In the genomic region with DNA sequence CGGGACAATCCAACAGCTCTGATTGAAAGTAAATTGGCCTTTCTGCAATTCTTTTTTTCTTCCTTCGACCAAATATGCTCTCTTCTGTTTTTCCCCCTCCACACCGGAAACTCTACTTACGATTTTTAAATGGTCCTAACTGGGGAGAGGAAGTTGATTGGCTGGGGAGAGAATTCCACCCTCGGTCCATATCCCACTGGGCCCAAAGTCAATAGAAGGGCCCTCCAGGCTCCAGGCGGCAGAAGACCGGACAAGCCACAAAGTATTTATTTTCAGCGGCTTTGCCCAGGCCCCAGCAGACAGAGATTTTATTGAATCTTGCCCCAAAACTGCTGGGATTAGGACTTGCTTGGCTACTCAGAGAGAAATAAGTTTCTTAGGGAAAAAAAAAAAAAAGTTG, we compare ENCODE assay signal across 1 cellular context.
TF ChIP-seq lines count a peak whose summit lies in the region.

No MANE protein-coding gene starts in this region.

TF ChIP-seq in GM23338, 12 proteins besides CTCF, POLR2A, EP300 and RAD21 (continued from another document):
- no peak for TF ChIP-seq ETS1 (IDR thresholded peaks at IDR 0.05)
- no peak for TF ChIP-seq ZNF114 (CRISPR knock-in tag; IDR thresholded peaks at IDR 0.05)
- TF ChIP-seq, protein P1, sequence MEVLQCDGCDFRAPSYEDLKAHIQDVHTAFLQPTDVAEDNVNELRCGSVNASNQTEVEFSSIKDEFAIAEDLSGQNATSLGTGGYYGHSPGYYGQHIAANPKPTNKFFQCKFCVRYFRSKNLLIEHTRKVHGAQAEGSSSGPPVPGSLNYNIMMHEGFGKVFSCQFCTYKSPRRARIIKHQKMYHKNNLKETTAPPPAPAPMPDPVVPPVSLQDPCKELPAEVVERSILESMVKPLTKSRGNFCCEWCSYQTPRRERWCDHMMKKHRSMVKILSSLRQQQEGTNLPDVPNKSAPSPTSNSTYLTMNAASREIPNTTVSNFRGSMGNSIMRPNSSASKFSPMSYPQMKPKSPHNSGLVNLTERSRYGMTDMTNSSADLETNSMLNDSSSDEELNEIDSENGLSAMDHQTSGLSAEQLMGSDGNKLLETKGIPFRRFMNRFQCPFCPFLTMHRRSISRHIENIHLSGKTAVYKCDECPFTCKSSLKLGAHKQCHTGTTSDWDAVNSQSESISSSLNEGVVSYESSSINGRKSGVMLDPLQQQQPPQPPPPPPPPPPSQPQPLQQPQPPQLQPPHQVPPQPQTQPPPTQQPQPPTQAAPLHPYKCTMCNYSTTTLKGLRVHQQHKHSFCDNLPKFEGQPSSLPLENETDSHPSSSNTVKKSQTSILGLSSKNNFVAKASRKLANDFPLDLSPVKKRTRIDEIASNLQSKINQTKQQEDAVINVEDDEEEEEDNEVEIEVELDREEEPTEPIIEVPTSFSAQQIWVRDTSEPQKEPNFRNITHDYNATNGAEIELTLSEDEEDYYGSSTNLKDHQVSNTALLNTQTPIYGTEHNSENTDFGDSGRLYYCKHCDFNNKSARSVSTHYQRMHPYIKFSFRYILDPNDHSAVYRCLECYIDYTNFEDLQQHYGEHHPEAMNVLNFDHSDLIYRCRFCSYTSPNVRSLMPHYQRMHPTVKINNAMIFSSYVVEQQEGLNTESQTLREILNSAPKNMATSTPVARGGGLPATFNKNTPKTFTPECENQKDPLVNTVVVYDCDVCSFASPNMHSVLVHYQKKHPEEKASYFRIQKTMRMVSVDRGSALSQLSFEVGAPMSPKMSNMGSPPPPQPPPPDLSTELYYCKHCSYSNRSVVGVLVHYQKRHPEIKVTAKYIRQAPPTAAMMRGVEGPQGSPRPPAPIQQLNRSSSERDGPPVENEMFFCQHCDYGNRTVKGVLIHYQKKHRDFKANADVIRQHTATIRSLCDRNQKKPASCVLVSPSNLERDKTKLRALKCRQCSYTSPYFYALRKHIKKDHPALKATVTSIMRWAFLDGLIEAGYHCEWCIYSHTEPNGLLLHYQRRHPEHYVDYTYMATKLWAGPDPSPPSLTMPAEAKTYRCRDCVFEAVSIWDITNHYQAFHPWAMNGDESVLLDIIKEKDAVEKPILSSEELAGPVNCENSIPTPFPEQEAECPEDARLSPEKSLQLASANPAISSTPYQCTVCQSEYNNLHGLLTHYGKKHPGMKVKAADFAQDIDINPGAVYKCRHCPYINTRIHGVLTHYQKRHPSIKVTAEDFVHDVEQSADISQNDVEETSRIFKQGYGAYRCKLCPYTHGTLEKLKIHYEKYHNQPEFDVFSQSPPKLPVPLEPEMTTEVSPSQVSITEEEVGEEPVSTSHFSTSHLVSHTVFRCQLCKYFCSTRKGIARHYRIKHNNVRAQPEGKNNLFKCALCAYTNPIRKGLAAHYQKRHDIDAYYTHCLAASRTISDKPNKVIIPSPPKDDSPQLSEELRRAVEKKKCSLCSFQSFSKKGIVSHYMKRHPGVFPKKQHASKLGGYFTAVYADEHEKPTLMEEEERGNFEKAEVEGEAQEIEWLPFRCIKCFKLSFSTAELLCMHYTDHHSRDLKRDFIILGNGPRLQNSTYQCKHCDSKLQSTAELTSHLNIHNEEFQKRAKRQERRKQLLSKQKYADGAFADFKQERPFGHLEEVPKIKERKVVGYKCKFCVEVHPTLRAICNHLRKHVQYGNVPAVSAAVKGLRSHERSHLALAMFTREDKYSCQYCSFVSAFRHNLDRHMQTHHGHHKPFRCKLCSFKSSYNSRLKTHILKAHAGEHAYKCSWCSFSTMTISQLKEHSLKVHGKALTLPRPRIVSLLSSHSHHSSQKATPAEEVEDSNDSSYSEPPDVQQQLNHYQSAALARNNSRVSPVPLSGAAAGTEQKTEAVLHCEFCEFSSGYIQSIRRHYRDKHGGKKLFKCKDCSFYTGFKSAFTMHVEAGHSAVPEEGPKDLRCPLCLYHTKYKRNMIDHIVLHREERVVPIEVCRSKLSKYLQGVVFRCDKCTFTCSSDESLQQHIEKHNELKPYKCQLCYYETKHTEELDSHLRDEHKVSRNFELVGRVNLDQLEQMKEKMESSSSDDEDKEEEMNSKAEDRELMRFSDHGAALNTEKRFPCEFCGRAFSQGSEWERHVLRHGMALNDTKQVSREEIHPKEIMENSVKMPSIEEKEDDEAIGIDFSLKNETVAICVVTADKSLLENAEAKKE (CRISPR knock-in tag; IDR thresholded peaks at IDR 0.05) = no peak
- no peak for TF ChIP-seq ZNF331 (CRISPR knock-in tag; IDR thresholded peaks at IDR 0.05; ENCODE audit: low read depth)
- no peak for TF ChIP-seq JUNB (IDR thresholded peaks at IDR 0.05; ENCODE audit: unreplicated experiment)
- no peak for TF ChIP-seq POLR2AphosphoS5 (IDR thresholded peaks at IDR 0.05; ENCODE audit: low read depth)
- no peak for TF ChIP-seq NANOG (IDR thresholded peaks at IDR 0.05; ENCODE audit: borderline replicate concordance)
